ENCODE assay signal across 8 cellular contexts in genomic region chr16:90018297-90019200, GRCh38. TPM values are rescaled to one million over a fixed set of nuclear protein-coding genes. Genes with fewer than 3 reads are reported as not detected.
DNase-seq lines count a peak whose midpoint lies in the region; ATAC-seq lines count a peak whose summit lies in the region.

No MANE protein-coding gene starts in this region.

- H3K36me3 ChIP-seq in skeletal muscle tissue (ENCODE audit: control insufficient read depth in 3 of 3, insufficient read depth in 3 of 3, low read length in 3 of 3) = no peaks in the 10 kb centered on the region

- intact Hi-C loops in activated CD4-positive, alpha-beta T cell treated with anti-CD3 and anti-CD28 coated beads for 36 hours (cut with DNase I, micrococcal nuclease) = no loop called here
- intact Hi-C loops in right cardiac atrium (cut with DNase I) = no loop called here

- ATAC-seq in activated CD4-positive, alpha-beta T cell treated with anti-CD3 and anti-CD28 coated beads for 36 hours = no peak
- ATAC-seq in activated T-helper 17 cell treated with anti-CD3 and anti-CD28 coated beads, Interleukin-2, amount 50 U/mL, for 72 hours (replicated peaks) = no peak
- no peak for ATAC-seq in right cardiac atrium

- H3K4me1 Mint-ChIP-seq in activated CD4-positive, alpha-beta T cell treated with anti-CD3 and anti-CD28 coated beads for 36 hours = peaks cover 16% of the 10 kb centered on the region
- peaks cover 5% of the 10 kb centered on the region for H3K4me1 Mint-ChIP-seq in activated T-helper 17 cell treated with anti-CD3 and anti-CD28 coated beads, Interleukin-2, amount 50 U/mL, for 72 hours

- H3K4me1 ChIP-seq in right cardiac atrium (ENCODE audit: control insufficient read depth, insufficient read depth, low read length) (no peaks in the 10 kb centered on the region), skeletal muscle tissue (ENCODE audit: control insufficient read depth in 3 of 3, insufficient read depth in 3 of 3, low read length in 3 of 3) (peaks cover 37 to 48% (median 43%) of the 10 kb centered on the region in 3 donors)

- peak; percentile 20 for DNase-seq in activated CD4-positive, alpha-beta T cell treated with anti-CD3 and anti-CD28 coated beads for 36 hours
- no peak for DNase-seq in activated CD4-positive, alpha-beta T cell treated with anti-CD3 and anti-CD28 coated beads for 48 hours
- no peak for DNase-seq in right cardiac atrium
- DNase-seq in hepatic stellate cell (ENCODE audit: low spot score) = no peak
- no peak for DNase-seq in activated effector memory CD4-positive, alpha-beta T cell treated with anti-CD3 and anti-CD28 coated beads, Interleukin-2, amount 50 U/mL, for 16 hours
- no peak for DNase-seq in DMS79 (lab: John Stamatoyannopoulos, UW)

- H3K4me3 ChIP-seq in right cardiac atrium (ENCODE audit: low read length) = peak overlapping the region; percentile 56
- peak overlapping the region; percentile 48 to 69 (median 63) for H3K4me3 ChIP-seq in skeletal muscle tissue (ENCODE audit: low read length in 3 of 3)

- 10% methylated on average over 61 of the region's 61 CpGs for WGBS in right cardiac atrium

- H3K4me3 Mint-ChIP-seq in activated CD4-positive, alpha-beta T cell treated with anti-CD3 and anti-CD28 coated beads for 36 hours = peak overlapping the region; percentile 64
- H3K4me3 Mint-ChIP-seq in activated T-helper 17 cell treated with anti-CD3 and anti-CD28 coated beads, Interleukin-2, amount 50 U/mL, for 72 hours = peak overlapping the region; percentile 50

- H3K27me3 ChIP-seq in right cardiac atrium (ENCODE audit: control insufficient read depth, insufficient read depth) (no peaks in the 10 kb centered on the region), skeletal muscle tissue (ENCODE audit: control insufficient read depth in 3 of 3, insufficient read depth in 3 of 3, low read length in 3 of 3) (no peaks in the 10 kb centered on the region)

- POLR2A ChIA-PET in activated CD4-positive, alpha-beta T cell treated with anti-CD3 and anti-CD28 coated beads for 36 hours (lab: Charles Lee) = interaction anchor here (0.6 to 1.2 kb wide), 2 partner anchors 10 to 21 kb away, joined by 3 to 4 read pairs; no protein-coding TSS in a partner anchor

- H3K27ac Mint-ChIP-seq in activated CD4-positive, alpha-beta T cell treated with anti-CD3 and anti-CD28 coated beads for 36 hours = no peak overlapping the region
- no peak overlapping the region for H3K27ac Mint-ChIP-seq in activated T-helper 17 cell treated with anti-CD3 and anti-CD28 coated beads, Interleukin-2, amount 50 U/mL, for 72 hours

- H3K9me3 Mint-ChIP-seq in activated CD4-positive, alpha-beta T cell treated with anti-CD3 and anti-CD28 coated beads for 36 hours (ENCODE audit: low read depth) = peaks cover 4% of the 10 kb centered on the region
- H3K9me3 Mint-ChIP-seq in activated T-helper 17 cell treated with anti-CD3 and anti-CD28 coated beads, Interleukin-2, amount 50 U/mL, for 72 hours = no peaks in the 10 kb centered on the region

- peaks cover 5% of the 10 kb centered on the region for H3K27me3 Mint-ChIP-seq in activated CD4-positive, alpha-beta T cell treated with anti-CD3 and anti-CD28 coated beads for 36 hours
- H3K27me3 Mint-ChIP-seq in activated T-helper 17 cell treated with anti-CD3 and anti-CD28 coated beads, Interleukin-2, amount 50 U/mL, for 72 hours = no peaks in the 10 kb centered on the region

- H3K27ac ChIP-seq in right cardiac atrium (ENCODE audit: low read length) = no peak overlapping the region
- H3K27ac ChIP-seq in skeletal muscle tissue (ENCODE audit: low read depth, low read length) = peak overlapping the region; percentile 36

- H3K9me3 ChIP-seq in right cardiac atrium (ENCODE audit: control insufficient read depth, low read length) (no peaks in the 10 kb centered on the region), skeletal muscle tissue (ENCODE audit: control insufficient read depth in 3 of 3, low read length in 3 of 3) (no peaks in the 10 kb centered on the region)

- peaks cover 2% of the 10 kb centered on the region for H3K36me3 Mint-ChIP-seq in activated CD4-positive, alpha-beta T cell treated with anti-CD3 and anti-CD28 coated beads for 36 hours (ENCODE audit: low read depth)
- H3K36me3 Mint-ChIP-seq in activated T-helper 17 cell treated with anti-CD3 and anti-CD28 coated beads, Interleukin-2, amount 50 U/mL, for 72 hours (ENCODE audit: low read depth) = no peaks in the 10 kb centered on the region

- CTCF ChIA-PET in activated CD4-positive, alpha-beta T cell treated with anti-CD3 and anti-CD28 coated beads for 36 hours (lab: Charles Lee) = interaction anchor here (0.7 to 1.2 kb wide), 4 partner anchors 8 to 82 kb away, joined by 3 to 5 read pairs (median 3); no protein-coding TSS in a partner anchor

- H3K9ac ChIP-seq in skeletal muscle tissue (ENCODE audit: low read depth in 1 of 3, low read length in 3 of 3) = peak overlapping the region in 2 of 3 donors; percentile 59 to 68

RNA-seq across cellular contexts. Expression of gene DBNDD1, which starts 0.7 kb away (rescaled TPM):
- 1 to 10 TPM; 1.2 to 1.5 TPM for total RNA-seq in activated CD4-positive, alpha-beta T cell treated with anti-CD3 and anti-CD28 coated beads for 36 hours
- total RNA-seq in activated T-helper 17 cell treated with anti-CD3 and anti-CD28 coated beads, Interleukin-2, amount 50 U/mL, for 72 hours = under 1 TPM in 1 of 2 donors, not detected in 1; 0.53 TPM
- total RNA-seq in right cardiac atrium (1 to 10 TPM; 1.7 to 2.5 (median 2.0) TPM), skeletal muscle tissue (3.1 TPM)
- 2.3 TPM for polyA plus RNA-seq in right cardiac atrium

RNA-seq across cellular contexts. Expression of gene PRDM7, which starts 58.6 kb away (rescaled TPM):
- not detected for total RNA-seq in activated CD4-positive, alpha-beta T cell treated with anti-CD3 and anti-CD28 coated beads for 36 hours
- under 1 TPM in 1 of 2 donors, not detected in 1; 0.13 TPM for total RNA-seq in activated T-helper 17 cell treated with anti-CD3 and anti-CD28 coated beads, Interleukin-2, amount 50 U/mL, for 72 hours
- total RNA-seq in right cardiac atrium (not detected), skeletal muscle tissue (not detected)
- not detected for polyA plus RNA-seq in right cardiac atrium
